Comparison of ENCODE assay signal across 14 cellular contexts in the genomic region with DNA sequence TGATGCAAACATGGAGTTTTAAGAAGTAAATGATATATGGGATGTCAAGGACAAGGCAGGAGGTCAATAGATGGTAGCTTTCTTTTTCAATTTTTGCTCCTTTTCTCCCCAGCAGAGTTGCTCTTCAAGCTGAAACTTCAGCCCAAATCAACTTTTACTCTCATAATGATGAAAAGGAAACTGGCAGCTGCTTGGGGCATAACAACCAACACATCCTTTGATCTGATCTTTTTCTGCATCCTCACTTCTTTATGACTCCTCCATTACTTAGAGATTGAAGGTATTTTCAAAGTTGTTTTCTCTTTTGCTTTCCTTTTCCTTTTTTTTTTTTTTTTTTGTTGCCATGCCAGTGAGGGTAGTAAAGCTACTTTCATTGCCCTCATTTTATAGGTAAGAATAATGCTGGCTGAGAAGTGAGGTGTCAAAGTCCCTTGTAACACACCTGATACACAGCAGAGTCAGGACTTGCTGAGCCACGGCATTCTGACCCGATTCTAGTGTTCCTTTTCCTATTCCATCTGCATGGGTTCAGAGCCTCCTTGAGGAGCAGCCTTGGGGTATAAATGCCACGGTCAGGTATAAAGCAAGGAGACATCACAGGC. TPM values are rescaled to one million over a fixed set of nuclear protein-coding genes. Genes with fewer than 3 reads are reported as not detected.
A peak's percentile ranks its signal among the peaks of the same experiment; 100 is the strongest.
DNase-seq lines count a peak whose midpoint lies in the region; ATAC-seq and FAIRE-seq lines count a peak whose summit lies in the region.
"Had no signal": no experiment of that assay in that cellular context is flagged by ENCODE, and none has a peak within 500 bp of the region (broad histone marks: within the 10 kb centered on the region; RNA-seq: fewer than 3 reads in every experiment).

No MANE protein-coding gene starts in this region.

- peaks cover 0 to 4% of the 10 kb centered on the region in 2 donors for H3K36me3 ChIP-seq in small intestine (ENCODE audit: control insufficient read depth in 2 of 2, insufficient read depth in 2 of 2, low read length in 2 of 2)
- H3K36me3 ChIP-seq: left ventricle myocardium inferior had no signal

- H3K4me3 Mint-ChIP-seq in activated CD8-positive, alpha-beta memory T cell treated with anti-CD3 and anti-CD28 coated beads, Interleukin-2, amount 10 ng/mL, durations not matched to agents 7 days and 5 days, result no peak overlapping the region

- no peaks in the 10 kb centered on the region for H3K27me3 ChIP-seq in small intestine (ENCODE audit: control insufficient read depth in 2 of 2, insufficient read depth in 2 of 2, low read length in 2 of 2)

- ATAC-seq in activated CD8-positive, alpha-beta memory T cell treated with anti-CD3 and anti-CD28 coated beads, Interleukin-2, amount 10 ng/mL, durations not matched to agents 7 days and 5 days, result peak; percentile 80
- peak; percentile 51 for ATAC-seq in GM21737 (IDR thresholded peaks at IDR 0.05; ENCODE audit: unreplicated experiment)
- ATAC-seq in HG03439 (IDR thresholded peaks at IDR 0.05; ENCODE audit: unreplicated experiment), result peak; percentile 64
- ATAC-seq in HG02852 (IDR thresholded peaks at IDR 0.05; ENCODE audit: unreplicated experiment), result no peak
- ATAC-seq in GM19328 (IDR thresholded peaks at IDR 0.05; ENCODE audit: unreplicated experiment), result no peak
- ATAC-seq: A549 had no signal

- H3K9me3 ChIP-seq in small intestine (ENCODE audit: control insufficient read depth, low read depth), result no peaks in the 10 kb centered on the region
- H3K9me3 ChIP-seq: A549, left ventricle myocardium inferior had no signal

- peak overlapping the region; percentile 46 to 62 for H3K27ac ChIP-seq in small intestine (ENCODE audit: low read depth in 1 of 2, low read length in 1 of 2)
- H3K27ac ChIP-seq: A549, left ventricle myocardium inferior, parathyroid adenoma had no signal

- no peak for FAIRE-seq in small intestine (lab: Jason Lieb, UNC)
- FAIRE-seq: A549 had no signal

- peaks cover 3 to 8% of the 10 kb centered on the region in 2 donors for H3K4me1 ChIP-seq in small intestine (ENCODE audit: control insufficient read depth in 2 of 2, insufficient read depth in 1 of 2, low read depth in 1 of 2, low read length in 1 of 2)
- H3K4me1 ChIP-seq: parathyroid adenoma had no signal

- peak; percentile 39 for DNase-seq in activated CD8-positive, alpha-beta memory T cell treated with anti-CD3 and anti-CD28 coated beads, Interleukin-2, amount 10 ng/mL, durations not matched to agents 7 days and 5 days
- DNase-seq in activated CD8-positive, alpha-beta memory T cell treated with anti-CD3 and anti-CD28 coated beads for 24 hours, result no peak
- DNase-seq in small intestine (peak; percentile 88), SK-N-DZ (ENCODE audit: low spot score) (no peak)
- DNase-seq: dermis blood vessel endothelial cell, DND-41, left ventricle myocardium inferior, NCI-H1105 had no signal

- 20 to 56% (median 41%) methylated on average over 3 of the region's 3 CpGs for WGBS in small intestine, 3 donors

- H3K36me3 Mint-ChIP-seq in activated CD8-positive, alpha-beta memory T cell treated with anti-CD3 and anti-CD28 coated beads, Interleukin-2, amount 10 ng/mL, durations not matched to agents 7 days and 5 days, result peaks cover 10% of the 10 kb centered on the region

- H3K27ac Mint-ChIP-seq in activated CD8-positive, alpha-beta memory T cell treated with anti-CD3 and anti-CD28 coated beads, Interleukin-2, amount 10 ng/mL, durations not matched to agents 7 days and 5 days, result peak overlapping the region; percentile 77

- H3K9me3 Mint-ChIP-seq in activated CD8-positive, alpha-beta memory T cell treated with anti-CD3 and anti-CD28 coated beads, Interleukin-2, amount 10 ng/mL, durations not matched to agents 7 days and 5 days (ENCODE audit: low read depth), result no peaks in the 10 kb centered on the region

- H3K4me1 Mint-ChIP-seq in activated CD8-positive, alpha-beta memory T cell treated with anti-CD3 and anti-CD28 coated beads, Interleukin-2, amount 10 ng/mL, durations not matched to agents 7 days and 5 days, result peaks cover 39% of the 10 kb centered on the region

- H3K27me3 Mint-ChIP-seq in activated CD8-positive, alpha-beta memory T cell treated with anti-CD3 and anti-CD28 coated beads, Interleukin-2, amount 10 ng/mL, durations not matched to agents 7 days and 5 days, result no peaks in the 10 kb centered on the region

- CTCF ChIA-PET in activated CD8-positive, alpha-beta memory T cell treated with anti-CD3 and anti-CD28 coated beads, Interleukin-2, amount 10 ng/mL, durations not matched to agents 7 days and 5 days (lab: Charles Lee), result interaction anchor here (1.2 to 2.0 kb wide), 3 partner anchors 13 to 20 kb away, joined by 3 to 4 read pairs (median 4); no protein-coding TSS in a partner anchor

- no peak overlapping the region for H3K4me3 ChIP-seq in small intestine (ENCODE audit: low read depth in 1 of 2, low read length in 2 of 2)
- H3K4me3 ChIP-seq: A549, left ventricle myocardium inferior had no signal

RNA-seq across cellular contexts. Expression of gene SLC2A9, which starts 26.9 kb away (rescaled TPM):
- total RNA-seq in activated CD8-positive, alpha-beta memory T cell treated with anti-CD3 and anti-CD28 coated beads, Interleukin-2, amount 10 ng/mL, durations not matched to agents 7 days and 5 days, result 1 to 10 TPM; 1.4 to 3.8 TPM
- 10 to 100 TPM in 2 of 3 donors, 1 to 10 TPM in 1; 7.4 to 13.0 (median 11.7) TPM for polyA plus RNA-seq in small intestine
- polyA plus RNA-seq in SK-N-DZ (2014; cell fraction: cytosol; rRNA removed), result not detected in 2 replicates
- not detected in 2 replicates for polyA plus RNA-seq in SK-N-DZ (2014; cell fraction: nucleus; rRNA removed)

Comparison
In these comparisons a context has a peak if more than half of its experiments do, and no peak if none do; other contexts are left out.
1. DNase-seq: peak in activated CD8-positive, alpha-beta memory T cell treated with anti-CD3 and anti-CD28 coated beads, Interleukin-2, amount 10 ng/mL, durations not matched to agents 7 days and 5 days (single experiment) and small intestine (single experiment); none in activated CD8-positive, alpha-beta memory T cell treated with anti-CD3 and anti-CD28 coated beads for 24 hours (single experiment) and SK-N-DZ (single experiment).
2. ATAC-seq: peak in activated CD8-positive, alpha-beta memory T cell treated with anti-CD3 and anti-CD28 coated beads, Interleukin-2, amount 10 ng/mL, durations not matched to agents 7 days and 5 days (single experiment), GM21737 (single experiment) and HG03439 (single experiment); none in HG02852 (single experiment) and GM19328 (single experiment).